ENCODE assay signal across 34 cellular contexts in genomic region chr6:68391953-68392352, GRCh38.
"Had no signal": no experiment of that assay in that cellular context is flagged by ENCODE, and none has a peak within 500 bp of the region (broad histone marks: within the 10 kb centered on the region; RNA-seq: fewer than 3 reads in every experiment).

No MANE protein-coding gene starts in this region.

- DNase-seq: Karpas-422, Kasumi-1, MG63, MM.1S, MV-4-11, NCI-H1048, NCI-H1092, NCI-H1092 treated with DMSO at 0.1 percent for 48 hours, NCI-H1105, NCI-H1105 treated with DMSO at 0.1 percent for 48 hours, NCI-H1417, NCI-H1417 treated with DMSO at 0.1 percent for 48 hours, NCI-H1436, NCI-H1436 treated with DMSO at 0.1 percent for 48 hours, NCI-H146, NCI-H1694, NCI-H1694 treated with DMSO at 0.1 percent for 48 hours, NCI-H187, NCI-H187 treated with DMSO at 0.1 percent for 48 hours, NCI-H1930, NCI-H2029, NCI-H2029 treated with DMSO at 0.1 percent for 48 hours, NCI-H2081, NCI-H2081 treated with DMSO at 0.1 percent for 48 hours, NCI-H2107, NCI-H2171, NCI-H2171 treated with DMSO at 0.1 percent for 48 hours, NCI-H2227 treated with DMSO at 0.1 percent for 48 hours, NCI-H226, NCI-H345, NCI-H446, NCI-H446 treated with DMSO at 0.1 percent for 48 hours, NCI-H510A had no signal

- H3K27ac ChIP-seq: KMS-11 had no signal

- H3K4me2 ChIP-seq: KMS-11 had no signal

- H3K9me3 ChIP-seq: MG63 had no signal

- H3K27me3 ChIP-seq: MG63 had no signal

- H3K4me3 ChIP-seq: MG63 had no signal

- H3K9ac ChIP-seq: KMS-11 had no signal

- H3K36me3 ChIP-seq: MG63 had no signal
